ENCODE assay signal across 21 cellular contexts in the genomic region with DNA sequence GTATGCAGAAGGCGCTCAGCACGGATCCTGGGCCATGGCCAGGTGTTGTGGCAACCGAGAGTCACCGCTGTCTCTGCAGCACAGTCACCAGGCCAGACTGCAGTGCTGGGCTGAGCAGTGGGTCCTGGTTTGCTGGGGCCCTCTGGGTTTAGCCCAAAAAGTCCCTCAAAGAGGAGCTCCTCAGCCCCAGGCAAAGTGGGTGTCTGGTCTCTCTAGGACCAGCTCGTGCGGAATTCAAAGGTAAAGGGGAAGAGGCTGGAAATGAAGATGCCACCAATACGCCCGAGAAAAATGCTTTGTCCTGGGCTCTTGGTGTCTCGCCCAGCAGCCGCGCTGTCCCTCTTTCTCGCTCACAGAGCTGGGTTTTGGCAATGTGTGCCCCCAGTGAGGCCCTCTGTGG. TPM values are rescaled to one million over a fixed set of nuclear protein-coding genes. Genes with fewer than 3 reads are reported as not detected.
DNase-seq lines count a peak whose midpoint lies in the region; ATAC-seq, FAIRE-seq and TF ChIP-seq lines count a peak whose summit lies in the region.
"Had no signal": no experiment of that assay in that cellular context is flagged by ENCODE, and none has a peak within 500 bp of the region (broad histone marks: within the 10 kb centered on the region; RNA-seq: fewer than 3 reads in every experiment).

No MANE protein-coding gene starts in this region.

- DNase-seq in RWPE1 (ENCODE audit: low spot score) (no peak), K562 (ENCODE audit: extremely low read depth in 1 of 4, low spot score in 3 of 4) (no peak), osteocyte (ENCODE audit: extremely low spot score, unreplicated experiment) (peak; percentile 71), CD1c-positive myeloid dendritic cell (ENCODE audit: extremely low spot score) (no peak)
- DNase-seq: ACHN; BE2C; C1 segment of cervical spinal cord; Caco-2; CD4-positive, alpha-beta T cell; HCEC 1CT; HFFc6 had no signal

- no peaks in the 10 kb centered on the region for H3K9me3 Mint-ChIP-seq in osteocyte (ENCODE audit: unreplicated experiment)
- H3K9me3 Mint-ChIP-seq: CD4-positive, alpha-beta T cell had no signal

- FAIRE-seq in K562 (lab: Jason Lieb, UNC) = no peak
- FAIRE-seq: A204.1, D721Med, G401.6, GM12892, GM18507, H54 had no signal

- peak overlapping the region; percentile 38 for H3K27ac Mint-ChIP-seq in osteocyte (ENCODE audit: unreplicated experiment)
- H3K27ac Mint-ChIP-seq: CD4-positive, alpha-beta T cell; GM23338 had no signal

- peaks cover 35% of the 10 kb centered on the region for H3K4me1 Mint-ChIP-seq in osteocyte (ENCODE audit: unreplicated experiment)
- H3K4me1 Mint-ChIP-seq: GM23338 had no signal

- peaks cover 0 to 22% of the 10 kb centered on the region in 2 experiments; a peak in 4 of 5 replicates for H3K4me1 ChIP-seq in K562 (replicated peaks in 1 of 2; ENCODE audit: control insufficient read depth in 2 of 2, insufficient read depth in 2 of 2, low read length in 2 of 2)
- H3K4me1 ChIP-seq: BE2C, Caco-2 had no signal

- H3K9me3 ChIP-seq in K562 (replicated peaks; ENCODE audit: control insufficient read depth, insufficient read depth, low read depth, low read length) = peaks cover 7% of the 10 kb centered on the region
- H3K9me3 ChIP-seq: BE2C had no signal

- H3K9ac ChIP-seq in K562 (ENCODE audit: insufficient read depth in 1 of 2, low read depth in 2 of 2, low read length in 2 of 2) = peak overlapping the region in 1 of 2 experiments; percentile 66; a peak in 1 of 4 replicates

- no peaks in the 10 kb centered on the region for H3K27me3 ChIP-seq in K562 (ENCODE audit: control insufficient read depth in 2 of 2, insufficient read depth in 2 of 2, low read length in 2 of 2)

- TF ChIP-seq RAD21 in K562 (CRISPR knock-in tag; conservative IDR thresholded peaks at IDR 0.05 in 1 of 2, IDR thresholded peaks at IDR 0.05 in 1 of 2) = no peak

- H3K36me3 Mint-ChIP-seq in osteocyte (ENCODE audit: unreplicated experiment) = no peaks in the 10 kb centered on the region

- H3K9me1 ChIP-seq in K562 (ENCODE audit: control insufficient read depth, insufficient read depth, low read length) = no peaks in the 10 kb centered on the region

- intact Hi-C loops in K562 (cut with micrococcal nuclease) = no loop called here

- TF ChIP-seq POLR2A in K562 (conservative IDR thresholded peaks at IDR 0.05) = no peak

- in situ Hi-C loops in K562 (cut with MboI) = loop anchor here (10.0 kb wide), 1 partner anchor 1441 kb away; no protein-coding TSS in a partner anchor

- POLR2A ChIA-PET in RWPE1 (lab: Yijun Ruan, JAX; ENCODE audit: low non-redundant PET) = no interaction called here
- POLR2A ChIA-PET in K562 (lab: Yijun Ruan, JAX) = interaction anchor here (0.5 kb wide), 1 partner anchor 11 kb away, joined by 3 read pairs; no protein-coding TSS in a partner anchor

- H3K4me3 Mint-ChIP-seq in osteocyte (ENCODE audit: unreplicated experiment) = no peak overlapping the region
- H3K4me3 Mint-ChIP-seq: CD4-positive, alpha-beta T cell; GM23338; HFFc6 had no signal

- H4K20me1 ChIP-seq in K562 (replicated peaks; ENCODE audit: control insufficient read depth, insufficient read depth, low read length) = no peaks in the 10 kb centered on the region

- TF ChIP-seq CTCF in RWPE1 (conservative IDR thresholded peaks at IDR 0.05; ENCODE audit: low read depth) = no peak
- no peak for TF ChIP-seq CTCF in K562 (IDR thresholded peaks at IDR 0.05 in 2 of 3, conservative IDR thresholded peaks at IDR 0.05 in 1 of 3; ENCODE audit: insufficient read depth in 2 of 3, low read depth in 1 of 3, low read length in 3 of 3)
- TF ChIP-seq CTCF in osteocyte (IDR thresholded peaks at IDR 0.05) = no peak

- 0 out of 2 replicates have a peak overlapping the region, but pooled peaks have one; percentile 59 for H2AFZ ChIP-seq in K562 (ENCODE audit: low read depth, low read length)
- H2AFZ ChIP-seq: GM23338 had no signal

- ATAC-seq in K562 (no peak), HG03378 (IDR thresholded peaks at IDR 0.05; ENCODE audit: unreplicated experiment) (no peak), GM21786 (IDR thresholded peaks at IDR 0.05; ENCODE audit: unreplicated experiment) (no peak), HG02798 (IDR thresholded peaks at IDR 0.05; ENCODE audit: poor library complexity, unreplicated experiment) (no peak)
- ATAC-seq: GM23338 had no signal

- H3K27ac ChIP-seq in RWPE1 (peak overlapping the region; percentile 84; the same call in 1 of the 2 replicates), K562 (ENCODE audit: extremely low read depth, low read depth, low read length) (no peak overlapping the region)

- CTCF ChIA-PET in RWPE1 (lab: Yijun Ruan, JAX) = no interaction called here
- CTCF ChIA-PET in K562 (lab: Yijun Ruan, JAX; ENCODE audit: low intra/inter-chr PET ratio) = no interaction called here

- no peak overlapping the region for H3K4me3 ChIP-seq in K562
- H3K4me3 ChIP-seq: GM23338 had no signal

- no peaks in the 10 kb centered on the region for H3K36me3 ChIP-seq in K562 (ENCODE audit: control insufficient read depth, insufficient read depth, low read length)
- H3K36me3 ChIP-seq: BE2C had no signal

- no TSS peak for BruUV-seq in K562 (replicated peaks; lab: Mats Ljungman, UMichigan)

- no peaks in the 10 kb centered on the region for H3K27me3 Mint-ChIP-seq in osteocyte (ENCODE audit: unreplicated experiment)

- H3K79me2 ChIP-seq in K562 (ENCODE audit: control insufficient read depth, insufficient read depth, low read length) = no peaks in the 10 kb centered on the region

- TF ChIP-seq EP300 in K562 (IDR thresholded peaks at IDR 0.05; ENCODE audit: low read length) = no peak

- no peak overlapping the region for H3K4me2 ChIP-seq in K562 (ENCODE audit: insufficient read depth, low read length)
- H3K4me2 ChIP-seq: GM23338 had no signal

- WGBS in K562 (ENCODE audit: insufficient coverage, low coverage, missing lambda C conversion rate) = 85% methylated on average over 10 of the region's 12 CpGs

TF ChIP-seq in K562, 482 proteins besides CTCF, POLR2A, EP300 and RAD21:
- TF ChIP-seq ZNF507 (tag; conservative IDR thresholded peaks at IDR 0.05) (no peak), FOSL1 (tag; conservative IDR thresholded peaks at IDR 0.05) (no peak), ARNT (IDR thresholded peaks at IDR 0.05) (no peak), CBX3 (IDR thresholded peaks at IDR 0.05; ENCODE audit: borderline replicate concordance in 1 of 2, low read length in 2 of 2) (no peak), MEF2A (IDR thresholded peaks at IDR 0.05; ENCODE audit: control insufficient read depth, low read depth, low read length) (no peak)

RNA-seq across cellular contexts. Expression of gene ANKRD10, which starts 38.5 kb away (rescaled TPM):
- 178 and 324 TPM in 2 replicates for total RNA-seq in K562 (2011; cell fraction: chromatin; rRNA removed; ENCODE audit: low replicate concordance)
- total RNA-seq in K562 (2011; cell fraction: nucleolus; rRNA removed) = 159 and 175 TPM in 2 replicates
- total RNA-seq in K562 (2011; cell fraction: nucleoplasm; rRNA removed) = 205 and 428 TPM in 2 replicates
- total RNA-seq in K562 (2014; rRNA removed) (45.0 and 50.2 TPM in 2 replicates), K562 (2014; rRNA removed; fragmentation: Illumina TruSeq; extraction: Trizol) (53.0 and 67.7 TPM in 2 replicates), K562 (2015; rRNA removed; fragmentation: Illumina TruSeq; extraction: Trizol) (45.4 and 61.9 TPM in 2 replicates), K562 (2021) (46.9 and 55.0 TPM in 2 replicates), osteocyte (248 and 257 TPM in 2 replicates)
- polyA plus RNA-seq in K562 (2011; rRNA removed) (169 and 183 TPM in 2 replicates), K562 (2014; fragmentation: Illumina TruSeq; extraction: Trizol) (21.7 and 23.2 TPM in 2 replicates), K562 (2014; fragmentation: Nextera tagmentation; extraction: Ambion mirVana) (10 to 100 TPM; 22.1 to 31.0 TPM), K562 (2014; rRNA removed) (36.8 and 40.2 TPM in 2 replicates)
- polyA plus RNA-seq in K562 (2011; cell fraction: cytosol; rRNA removed) = 54.2 and 61.3 TPM in 2 replicates
- 416 and 593 TPM in 2 replicates for polyA plus RNA-seq in K562 (2011; cell fraction: nucleus; rRNA removed)
- polyA plus RNA-seq in K562 (2012) = 32.3 and 57.8 TPM in 2 replicates
- polyA minus RNA-seq in K562 (2011; rRNA and poly(A)+ RNA removed) = 108 and 129 TPM in 2 replicates
- 91.0 and 108 TPM in 2 replicates for polyA minus RNA-seq in K562 (2011; cell fraction: cytosol; rRNA and poly(A)+ RNA removed)
- 588 and 736 TPM in 2 replicates for polyA minus RNA-seq in K562 (2011; cell fraction: nucleus; rRNA and poly(A)+ RNA removed)
